Comparison of ENCODE assay signal across 9 cellular contexts in genomic region chr1:226676381-226676780, GRCh38.
DNase-seq lines count a peak whose midpoint lies in the region; ATAC-seq and TF ChIP-seq lines count a peak whose summit lies in the region.
"Had no signal": no experiment of that assay in that cellular context is flagged by ENCODE, and none has a peak within 500 bp of the region (broad histone marks: within the 10 kb centered on the region; RNA-seq: fewer than 3 reads in every experiment).

No MANE protein-coding gene starts in this region.

- peak overlapping the region; percentile 37 for H3K4me3 ChIP-seq in left ventricle myocardium inferior
- no peak overlapping the region for H3K4me3 ChIP-seq in lower lobe of right lung
- H3K4me3 ChIP-seq in upper lobe of left lung = no peak overlapping the region
- H3K4me3 ChIP-seq in MG63 = no peak overlapping the region
- H3K4me3 ChIP-seq: gastroesophageal sphincter had no signal

- intact Hi-C loops in left ventricle myocardium inferior (cut with micrococcal nuclease) (no loop called here), Right ventricle myocardium superior (cut with DNase I) (no loop called here), lower lobe of right lung (cut with DNase I) (no loop called here)

- no peaks in the 10 kb centered on the region for H3K27me3 Mint-ChIP-seq in activated naive CD8-positive, alpha-beta T cell

- no peak for TF ChIP-seq EP300 in upper lobe of left lung (IDR thresholded peaks at IDR 0.05)

- no peak for ATAC-seq in Right ventricle myocardium superior (ENCODE audit: poor library complexity)
- ATAC-seq in lower lobe of right lung = no peak
- no peak for ATAC-seq in upper lobe of left lung (ENCODE audit: low FRiP score in 2 of 2)
- no peak for ATAC-seq in GM19452 (IDR thresholded peaks at IDR 0.05; ENCODE audit: unreplicated experiment)

- peaks cover 98% of the 10 kb centered on the region for H3K4me1 Mint-ChIP-seq in activated naive CD8-positive, alpha-beta T cell (ENCODE audit: low read depth)

- peaks cover 7% of the 10 kb centered on the region for H3K36me3 Mint-ChIP-seq in activated naive CD8-positive, alpha-beta T cell

- no peak for DNase-seq in left ventricle myocardium inferior
- DNase-seq in Right ventricle myocardium superior = no peak
- no peak for DNase-seq in lower lobe of right lung
- DNase-seq in upper lobe of left lung = no peak
- DNase-seq in NCI-H345 (lab: John Stamatoyannopoulos, UW) = no peak
- no peak for DNase-seq in MG63

- peak overlapping the region; percentile 97 for H3K27ac Mint-ChIP-seq in activated naive CD8-positive, alpha-beta T cell

- H3K27me3 ChIP-seq in left ventricle myocardium inferior (ENCODE audit: low read depth) = no peaks in the 10 kb centered on the region
- no peaks in the 10 kb centered on the region for H3K27me3 ChIP-seq in lower lobe of right lung (ENCODE audit: low read depth)
- H3K27me3 ChIP-seq in upper lobe of left lung = no peaks in the 10 kb centered on the region
- H3K27me3 ChIP-seq in MG63 = no peaks in the 10 kb centered on the region
- H3K27me3 ChIP-seq: gastroesophageal sphincter had no signal

- H3K9me3 Mint-ChIP-seq in activated naive CD8-positive, alpha-beta T cell (ENCODE audit: low read depth) = no peaks in the 10 kb centered on the region

- no peak for TF ChIP-seq POLR2A in upper lobe of left lung (IDR thresholded peaks at IDR 0.05)

- H3K4me1 ChIP-seq in left ventricle myocardium inferior (peaks cover 99% of the 10 kb centered on the region), lower lobe of right lung (peaks cover 90% of the 10 kb centered on the region), upper lobe of left lung (peaks cover 63 to 86% (median 74%) of the 10 kb centered on the region in 4 donors)

- H3K36me3 ChIP-seq in left ventricle myocardium inferior (no peaks in the 10 kb centered on the region), lower lobe of right lung (no peaks in the 10 kb centered on the region), upper lobe of left lung (no peaks in the 10 kb centered on the region), MG63 (no peaks in the 10 kb centered on the region)
- H3K36me3 ChIP-seq: gastroesophageal sphincter had no signal

- H3K4me3 Mint-ChIP-seq in activated naive CD8-positive, alpha-beta T cell = peak overlapping the region; percentile 86

- H3K9me3 ChIP-seq in left ventricle myocardium inferior (replicated peaks) (no peaks in the 10 kb centered on the region), lower lobe of right lung (no peaks in the 10 kb centered on the region), upper lobe of left lung (no peaks in the 10 kb centered on the region), MG63 (no peaks in the 10 kb centered on the region)
- H3K9me3 ChIP-seq: gastroesophageal sphincter had no signal

- TF ChIP-seq CTCF in left ventricle myocardium inferior (IDR thresholded peaks at IDR 0.05; ENCODE audit: borderline replicate concordance) (no peak), lower lobe of right lung (IDR thresholded peaks at IDR 0.05) (no peak), upper lobe of left lung (IDR thresholded peaks at IDR 0.05) (no peak)

- 41 to 48% methylated on average over 5 of the region's 5 CpGs for WGBS in upper lobe of left lung, 2 donors

- H3K27ac ChIP-seq in left ventricle myocardium inferior (replicated peaks) (peak overlapping the region; percentile 91), lower lobe of right lung (peak overlapping the region; percentile 66), upper lobe of left lung (peak overlapping the region; percentile 77 to 94 (median 89))
